ENCODE assay signal across 19 cellular contexts in the genomic region with DNA sequence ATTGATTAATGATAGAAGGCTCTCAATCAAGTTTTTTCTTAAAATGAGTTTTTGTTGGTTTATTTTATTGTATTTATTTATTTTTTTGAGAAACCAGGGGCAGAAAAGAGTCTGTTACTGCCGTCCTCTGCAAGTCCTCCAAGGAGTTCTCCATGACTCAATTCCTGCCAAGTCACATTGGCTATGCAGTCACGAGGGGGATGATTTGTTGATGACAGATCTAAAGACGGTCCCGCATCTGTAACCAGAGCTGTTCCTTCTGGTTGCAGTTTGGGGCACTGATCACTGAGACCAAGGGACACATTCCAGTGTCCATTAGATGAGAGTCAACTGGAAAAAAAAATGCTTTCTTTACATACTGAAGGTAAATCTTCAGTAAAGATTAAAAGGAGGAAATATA.
"Had no signal": no experiment of that assay in that cellular context is flagged by ENCODE, and none has a peak within 500 bp of the region (broad histone marks: within the 10 kb centered on the region; RNA-seq: fewer than 3 reads in every experiment).

No MANE protein-coding gene starts in this region.

- FAIRE-seq: endometrium had no signal

- DNase-seq: activated CD4-positive, alpha-beta T cell treated with anti-CD3 and anti-CD28 coated beads, Interleukin-2, amount 50 U/mL, for 1 hour; activated CD4-positive, CD25-positive, alpha-beta regulatory T cell treated with anti-CD3 and anti-CD28 coated beads, Interleukin-2, amount 50 U/mL, for 72 hours; activated CD8-positive, alpha-beta memory T cell treated with anti-CD3 and anti-CD28 coated beads, Interleukin-2, amount 50 U/mL, for 4 hours; activated effector memory CD4-positive, alpha-beta T cell treated with Interleukin-2 at 50 U/mL for 16 hours; activated naive CD4-positive, alpha-beta T cell treated with anti-CD3 and anti-CD28 coated beads, Interleukin-2, amount 10 ng/mL, durations not matched to agents 7 days and 5 days; activated naive CD8-positive, alpha-beta T cell treated with anti-CD3 and anti-CD28 coated beads, Interleukin-2, amount 50 U/mL, for 24 hours; activated T-cell treated with anti-CD3 and anti-CD28 coated beads, Interleukin-2, amount 50 U/mL, for 4 hours; anterior cingulate cortex; central memory CD4-positive, alpha-beta T cell; colonic mucosa; erythroblast; heart left ventricle; kidney glomerular epithelial cell; mesendoderm; right lobe of liver; stimulated activated naive B cell treated with anti-CD40 and anti-IgM and Interleukin-4, amounts not matched to agents 10 μg/mL and 1 μg/mL and 100 μg/mL, for 72 hours; T1000; upper lobe of left lung had no signal
